Comparison of ENCODE assay signal across 26 cellular contexts in genomic region chr20:54048489-54048888, GRCh38. TPM values are rescaled to one million over a fixed set of nuclear protein-coding genes. Genes with fewer than 3 reads are reported as not detected.
"Had no signal": no experiment of that assay in that cellular context is flagged by ENCODE, and none has a peak within 500 bp of the region (broad histone marks: within the 10 kb centered on the region; RNA-seq: fewer than 3 reads in every experiment).

No MANE protein-coding gene starts in this region.

- H3K36me3 ChIP-seq: esophagus squamous epithelium, gastroesophageal sphincter, heart right ventricle, neural progenitor cell, ovary, suprapubic skin, upper lobe of left lung had no signal

- H3K9me3 ChIP-seq: esophagus squamous epithelium, gastroesophageal sphincter, ovary, SK-N-SH, suprapubic skin, upper lobe of left lung had no signal

- H3K27ac ChIP-seq: esophagus squamous epithelium, gastroesophageal sphincter, heart right ventricle, neural progenitor cell, ovary, suprapubic skin, upper lobe of left lung had no signal

- H2AFZ ChIP-seq: neural progenitor cell had no signal

- FAIRE-seq: colon, endothelial cell of umbilical vein had no signal

- H3K4me3 ChIP-seq: esophagus squamous epithelium, gastroesophageal sphincter, heart right ventricle, lung, neural progenitor cell, ovary, skin epidermis, suprapubic skin, upper lobe of left lung had no signal

- H3K4me2 ChIP-seq: neural progenitor cell, SK-N-SH had no signal

- H3K4me1 ChIP-seq: esophagus squamous epithelium, neural progenitor cell had no signal

- H3K27me3 ChIP-seq: esophagus squamous epithelium, gastroesophageal sphincter, neural progenitor cell, ovary, suprapubic skin, upper lobe of left lung had no signal

- ATAC-seq: activated T-helper 17 cell treated with anti-CD3 and anti-CD28 coated beads, Interleukin-2, amount 50 U/mL, for 72 hours; gastroesophageal sphincter; heart right ventricle; stimulated activated naive CD8-positive, alpha-beta T cell treated with anti-CD3 and anti-CD28 coated beads, Interleukin-15, Interleukin-2, amounts not matched to agents 100 U/mL and 50 U/mL, for 24 hours; T-cell had no signal

- DNase-seq: activated CD4-positive, alpha-beta T cell treated with anti-CD3 and anti-CD28 coated beads, Interleukin-2, amount 50 U/mL, for 48 hours; activated CD4-positive, CD25-positive, alpha-beta regulatory T cell treated with anti-CD3 and anti-CD28 coated beads, Interleukin-2, amount 50 U/mL, for 72 hours; activated naive CD4-positive, alpha-beta T cell treated with Interleukin-2 at 50 U/mL for 16 hours; effector CD4-positive, alpha-beta T cell; esophagus squamous epithelium; heart right ventricle; islet precursor cell; naive B cell; ovary; retina; SK-N-SH; stimulated activated CD4-positive, alpha-beta T cell treated with anti-CD3 and anti-CD28 coated beads, Interleukin-4, amount 100 ng/mL, for 4 hours; stimulated activated CD8-positive, alpha-beta memory T cell treated with anti-CD3 and anti-CD28 coated beads, Interleukin-4, amount 100 ng/mL, for 48 hours; stimulated activated naive CD8-positive, alpha-beta T cell treated with anti-CD3 and anti-CD28 coated beads, Interleukin-15, Interleukin-2, amounts not matched to agents 100 U/mL and 50 U/mL, for 24 hours; T-cell; T-helper 9 cell; upper lobe of left lung had no signal

- H3K9ac ChIP-seq: neural progenitor cell, SK-N-SH had no signal

RNA-seq across cellular contexts. Expression of gene BCAS1, which starts 21.9 kb away (rescaled TPM):
- total RNA-seq: cardiac septum, endothelial cell of umbilical vein, heart right ventricle had no signal
- polyA plus RNA-seq: endothelial cell of umbilical vein, SK-N-SH had no signal
